ENCODE assay signal across 4 cellular contexts in genomic region chr19:8897106-8897505, GRCh38.
"Had no signal": no experiment of that assay in that cellular context is flagged by ENCODE, and none has a peak within 500 bp of the region (broad histone marks: within the 10 kb centered on the region; RNA-seq: fewer than 3 reads in every experiment).

No MANE protein-coding gene starts in this region.

- H3K4me3 ChIP-seq: GM23338 had no signal

- DNase-seq: H9, HCEC 1CT, IMR-90 had no signal

- ATAC-seq: GM23338 had no signal
